In the genomic region with DNA sequence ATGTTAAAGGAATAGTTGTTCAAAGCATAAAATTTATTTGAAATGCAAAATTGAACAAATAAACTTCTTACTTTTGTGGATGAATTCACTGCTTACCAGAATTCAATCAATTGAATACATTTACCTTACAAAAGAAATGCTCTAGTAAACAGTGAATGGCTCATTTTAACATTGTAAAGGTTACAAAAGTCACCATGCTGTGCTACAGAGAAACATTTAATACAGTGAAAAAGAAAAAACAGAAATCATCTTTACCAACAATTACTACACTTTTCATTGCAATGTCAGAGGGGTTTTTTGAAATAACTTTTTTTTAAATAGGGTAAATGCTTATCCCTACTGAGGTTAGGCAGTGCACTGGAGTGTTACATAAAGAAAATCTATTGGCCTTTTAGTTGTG, we compare ENCODE assay signal across 28 cellular contexts.
"Had no signal": no experiment of that assay in that cellular context is flagged by ENCODE, and none has a peak within 500 bp of the region (broad histone marks: within the 10 kb centered on the region; RNA-seq: fewer than 3 reads in every experiment).

No MANE protein-coding gene starts in this region.

- H3K36me3 Mint-ChIP-seq: naive B cell, neural progenitor cell had no signal

- H3K27ac Mint-ChIP-seq: mesothelial cell of epicardium; naive B cell; nephron; neural progenitor cell; stimulated activated naive CD8-positive, alpha-beta T cell treated with anti-CD3 and anti-CD28 coated beads, Interleukin-15, amount 100 ng/mL, for 72 hours had no signal

- H3K4me3 ChIP-seq: gastrocnemius medialis, left lung, mucosa of descending colon, neural progenitor cell, prostate gland, right atrium auricular region, smooth muscle cell, suprapubic skin, transverse colon, vagina had no signal

- H3K27me3 ChIP-seq: dorsolateral prefrontal cortex, gastrocnemius medialis, left lung, neural progenitor cell, right atrium auricular region, suprapubic skin, transverse colon, vagina had no signal

- H3K27ac ChIP-seq: dorsolateral prefrontal cortex, gastrocnemius medialis, left lung, neural progenitor cell, parathyroid adenoma, prostate gland, right atrium auricular region, suprapubic skin, transverse colon, vagina had no signal

- H3K27me3 Mint-ChIP-seq: naive B cell; stimulated activated naive CD8-positive, alpha-beta T cell treated with anti-CD3 and anti-CD28 coated beads, Interleukin-15, amount 100 ng/mL, for 72 hours had no signal

- H3K36me3 ChIP-seq: gastrocnemius medialis, left lung, neural progenitor cell, prostate gland, right atrium auricular region, suprapubic skin, transverse colon, vagina had no signal

- H3K9me3 ChIP-seq: gastrocnemius medialis, prostate gland, right atrium auricular region, transverse colon, vagina had no signal

- H2AFZ ChIP-seq: parathyroid adenoma had no signal

- DNase-seq: dorsolateral prefrontal cortex; effector CD4-positive, alpha-beta T cell; gastrocnemius medialis; head of caudate nucleus; left cardiac atrium; left lung; mesenchymal stem cell; mucosa of descending colon; naive B cell; stimulated activated CD4-positive, alpha-beta T cell treated with anti-CD3 and anti-CD28 coated beads, Interleukin-12 subunit alpha, Interleukin-12 subunit beta, amount 100 ng/mL, for 4 hours; stimulated activated CD4-positive, alpha-beta T cell treated with anti-CD3 and anti-CD28 coated beads, Interleukin-1b, Interleukin-23, amount 100 ng/mL, for 48 hours; stimulated activated CD4-positive, alpha-beta T cell treated with anti-CD3 and anti-CD28 coated beads, Interleukin-4, amount 100 ng/mL, for 1 hour; stimulated activated CD8-positive, alpha-beta memory T cell treated with anti-CD3 and anti-CD28 coated beads, Interleukin-4, amount 100 ng/mL, for 48 hours; stimulated activated naive CD4-positive, alpha-beta T cell; stimulated activated naive CD8-positive, alpha-beta T cell treated with anti-CD3 and anti-CD28 coated beads, Interleukin-15, amount 100 ng/mL, for 72 hours; transverse colon had no signal

- H3K4me1 ChIP-seq: gastrocnemius medialis, left lung, parathyroid adenoma, prostate gland, right atrium auricular region, suprapubic skin, transverse colon, vagina had no signal

- H3K9ac ChIP-seq: neural progenitor cell, parathyroid adenoma had no signal

- H3K4me2 ChIP-seq: neural progenitor cell, smooth muscle cell had no signal

- ATAC-seq: esophagus mucosa; gastrocnemius medialis; left cardiac atrium; left lung; mucosa of descending colon; sciatic nerve; stimulated activated naive CD8-positive, alpha-beta T cell treated with anti-CD3 and anti-CD28 coated beads, Interleukin-15, amount 100 ng/mL, for 72 hours had no signal

- H3K4me3 Mint-ChIP-seq: mesothelial cell of epicardium; naive B cell; nephron; neural progenitor cell; stimulated activated naive CD8-positive, alpha-beta T cell treated with anti-CD3 and anti-CD28 coated beads, Interleukin-15, amount 100 ng/mL, for 72 hours had no signal

- FAIRE-seq: islet of Langerhans had no signal

- H3K4me1 Mint-ChIP-seq: mesothelial cell of epicardium; naive B cell; nephron; stimulated activated naive CD8-positive, alpha-beta T cell treated with anti-CD3 and anti-CD28 coated beads, Interleukin-15, amount 100 ng/mL, for 72 hours had no signal

- H3K79me2 ChIP-seq: parathyroid adenoma had no signal
